7 cellular contexts compared by ENCODE assay signal in genomic region chr7:27095050-27095896, GRCh38. TPM values are rescaled to one million over a fixed set of nuclear protein-coding genes. Genes with fewer than 3 reads are reported as not detected.
DNase-seq lines count a peak whose midpoint lies in the region; ATAC-seq and TF ChIP-seq lines count a peak whose summit lies in the region.

No MANE protein-coding gene starts in this region.

- peaks cover 10% of the 10 kb centered on the region for H3K4me1 Mint-ChIP-seq in neural progenitor cell

- H3K27me3 ChIP-seq in MG63 (no peaks in the 10 kb centered on the region), neural progenitor cell (peaks cover 100% of the 10 kb centered on the region)

- H3K9me3 ChIP-seq in MG63 (no peaks in the 10 kb centered on the region), neural progenitor cell (ENCODE audit: low read depth) (no peaks in the 10 kb centered on the region)

- peaks cover 94% of the 10 kb centered on the region for H3K27me3 Mint-ChIP-seq in neural progenitor cell (ENCODE audit: insufficient read depth, low read depth)

- H3K36me3 ChIP-seq in MG63 (peaks cover 9% of the 10 kb centered on the region), neural progenitor cell (no peaks in the 10 kb centered on the region)

- H4K20me1 ChIP-seq in neural progenitor cell (ENCODE audit: low read depth): peaks cover 86% of the 10 kb centered on the region

- H3K9me3 Mint-ChIP-seq in neural progenitor cell: peaks cover 9% of the 10 kb centered on the region

- H3K36me3 Mint-ChIP-seq in neural progenitor cell: no peaks in the 10 kb centered on the region

- no peak overlapping the region for H3K27ac Mint-ChIP-seq in neural progenitor cell

- TF ChIP-seq CTCF in coronary artery (IDR thresholded peaks at IDR 0.05): no peak
- no peak for TF ChIP-seq CTCF in neural progenitor cell (IDR thresholded peaks at IDR 0.05)

- H3K79me2 ChIP-seq in neural progenitor cell (ENCODE audit: low read depth): no peaks in the 10 kb centered on the region

- no peak overlapping the region for H3K9ac ChIP-seq in neural progenitor cell

- peak; percentile 12 for ATAC-seq in GM21576 (IDR thresholded peaks at IDR 0.05; ENCODE audit: unreplicated experiment)

- DNase-seq in MG63 (no peak), coronary artery (ENCODE audit: low spot score) (no peak), neural progenitor cell (ENCODE audit: low spot score) (peak; percentile 13), NCI-H1694 treated with DMSO at 0.1 percent for 48 hours (lab: John Stamatoyannopoulos, UW) (no peak), DMS53 treated with DMSO at 0.1 percent for 48 hours (lab: John Stamatoyannopoulos, UW; ENCODE audit: unreplicated experiment) (no peak), globus pallidus (ENCODE audit: low spot score) (no peak)

- H3K4me2 ChIP-seq in neural progenitor cell: peak overlapping the region; percentile 92

- H3K4me3 ChIP-seq in MG63 (peak overlapping the region; percentile 68), coronary artery (peak overlapping the region; percentile 86), neural progenitor cell (peak overlapping the region; percentile 58)

- H3K4me3 Mint-ChIP-seq in neural progenitor cell: peak overlapping the region; percentile 88

- H3K4me1 ChIP-seq in neural progenitor cell: peaks cover 11% of the 10 kb centered on the region

- H3K27ac ChIP-seq in coronary artery: peak overlapping the region in 1 of 2 donors; percentile 83
- no peak overlapping the region for H3K27ac ChIP-seq in neural progenitor cell

- H3F3A ChIP-seq in neural progenitor cell (ENCODE audit: low read depth): peaks cover 14% of the 10 kb centered on the region

- no peak overlapping the region for H2AFZ ChIP-seq in neural progenitor cell (replicated peaks)

RNA-seq across cellular contexts. Expression of gene HOXA1, which starts 0.5 kb away (rescaled TPM):
- total RNA-seq in MG63 (2014; rRNA removed; shearing (Covaris generic); ENCODE audit: low replicate concordance): 0.27 and 1.1 TPM in 2 replicates
- total RNA-seq in neural progenitor cell (ENCODE audit: low replicate concordance): not detected in 2 replicates

RNA-seq across cellular contexts. Expression of gene HOXA2, which starts 7.2 kb away (rescaled TPM):
- total RNA-seq in MG63 (2014; rRNA removed; shearing (Covaris generic); ENCODE audit: low replicate concordance): 0.35 TPM in 1 of 2 replicates, not detected in the other
- not detected in 2 replicates for total RNA-seq in neural progenitor cell (ENCODE audit: low replicate concordance)

RNA-seq across cellular contexts. Expression of gene HOXA4, which starts 35.3 kb away (rescaled TPM):
- total RNA-seq in MG63 (2014; rRNA removed; shearing (Covaris generic); ENCODE audit: low replicate concordance): 1.5 TPM in 1 of 2 replicates, not detected in the other
- total RNA-seq in neural progenitor cell (ENCODE audit: low replicate concordance): not detected in 2 replicates

RNA-seq across cellular contexts. Expression of gene HOXA5, which starts 48.2 kb away (rescaled TPM):
- 1.7 and 2.7 TPM in 2 replicates for total RNA-seq in MG63 (2014; rRNA removed; shearing (Covaris generic); ENCODE audit: low replicate concordance)
- not detected in 2 replicates for total RNA-seq in neural progenitor cell (ENCODE audit: low replicate concordance)

RNA-seq across cellular contexts. Expression of gene HOXA6, which starts 52.3 kb away (rescaled TPM):
- total RNA-seq in MG63 (2014; rRNA removed; shearing (Covaris generic); ENCODE audit: low replicate concordance): 0.82 and 5.1 TPM in 2 replicates
- not detected in 2 replicates for total RNA-seq in neural progenitor cell (ENCODE audit: low replicate concordance)
